In genomic region chr16:72228014-72228413, GRCh38 we compare ENCODE assay signal across 3 cellular contexts.
TF ChIP-seq lines count a peak whose summit lies in the region.

No MANE protein-coding gene starts in this region.

TF ChIP-seq in GM23338, 12 proteins besides CTCF, POLR2A, EP300 and RAD21 (continues in another document):
- TF ChIP-seq ZNF331 (CRISPR knock-in tag; IDR thresholded peaks at IDR 0.05; ENCODE audit: low read depth) (no peak), JUNB (IDR thresholded peaks at IDR 0.05; ENCODE audit: unreplicated experiment) (no peak), ZNF462 (CRISPR knock-in tag; IDR thresholded peaks at IDR 0.05) (no peak), ETS1 (IDR thresholded peaks at IDR 0.05) (no peak), ZNF114 (CRISPR knock-in tag; IDR thresholded peaks at IDR 0.05) (no peak)

TF ChIP-seq in H1, 55 proteins besides CTCF, POLR2A, EP300 and RAD21:
- no peak for TF ChIP-seq SUZ12 (IDR thresholded peaks at IDR 0.05; ENCODE audit: low read length)

TF ChIP-seq in SK-N-SH, 30 proteins besides CTCF, POLR2A, EP300 and RAD21:
- TF ChIP-seq CHD2 (IDR thresholded peaks at IDR 0.05; ENCODE audit: low read length, partially characterized antibody) (no peak), NFIC (IDR thresholded peaks at IDR 0.05; ENCODE audit: borderline replicate concordance) (no peak), FOXM1 (IDR thresholded peaks at IDR 0.05; ENCODE audit: low read depth) (no peak)
TF ChIP-seq in SK-N-SH: peak in this region for 0.
